1 cellular context compared by ENCODE assay signal in genomic region chr5:73296772-73297171, GRCh38.
TF ChIP-seq lines count a peak whose summit lies in the region.

No MANE protein-coding gene starts in this region.

TF ChIP-seq in K562, 482 proteins besides CTCF, POLR2A, EP300 and RAD21 (continued from another document):
- TF ChIP-seq ZBTB11 (CRISPR knock-in tag; IDR thresholded peaks at IDR 0.05) (no peak), MTA3 (IDR thresholded peaks at IDR 0.05; ENCODE audit: borderline replicate concordance) (peak; percentile 38; the same call in 1 of the 2 replicates), CTCFL (IDR thresholded peaks at IDR 0.05; ENCODE audit: borderline replicate concordance, insufficient read depth, low read depth, low read length, poor library complexity, severe bottlenecking) (no peak), DPF2 (IDR thresholded peaks at IDR 0.05) (peak; percentile 94), JUNB (CRISPR knock-in tag; conservative IDR thresholded peaks at IDR 0.05) (0 out of 2 replicates have a peak, but pooled peaks have one; percentile 27), STAT6 (CRISPR knock-in tag; IDR thresholded peaks at IDR 0.05) (no peak), ZNF311 (CRISPR knock-in tag; IDR thresholded peaks at IDR 0.05) (no peak), ZNF282 (CRISPR knock-in tag; IDR thresholded peaks at IDR 0.05) (no peak), DACH1 (IDR thresholded peaks at IDR 0.05; ENCODE audit: partially characterized antibody) (no peak), HIVEP1 (CRISPR knock-in tag; IDR thresholded peaks at IDR 0.05) (no peak), ZNF77 (CRISPR knock-in tag; IDR thresholded peaks at IDR 0.05) (no peak), CC2D1A (IDR thresholded peaks at IDR 0.05) (peak; percentile 78), C11orf30 (IDR thresholded peaks at IDR 0.05; ENCODE audit: low read depth) (0 out of 2 replicates have a peak, but pooled peaks have one; percentile 8), FOSL1 (tag; conservative IDR thresholded peaks at IDR 0.05) (peak; percentile 98), TAF15 (IDR thresholded peaks at IDR 0.05; ENCODE audit: low read depth, low read length) (no peak), TRIM28 (IDR thresholded peaks at IDR 0.05) (no peak), CBFB (CRISPR knock-in tag; IDR thresholded peaks at IDR 0.05) (peak; percentile 94), ZNF124 (CRISPR knock-in tag; IDR thresholded peaks at IDR 0.05) (no peak), SMARCA4 (IDR thresholded peaks at IDR 0.05) (peak; percentile 95), ZBTB5 (IDR thresholded peaks at IDR 0.05) (peak; percentile 76; the same call in 1 of the 2 replicates), USF1 (CRISPR knock-in tag; IDR thresholded peaks at IDR 0.05) (no peak), RBBP5 (IDR thresholded peaks at IDR 0.05; ENCODE audit: borderline replicate concordance, insufficient read depth, low read length, poor library complexity, severe bottlenecking) (no peak), ARID1B (IDR thresholded peaks at IDR 0.05) (peak; percentile 94)
